ENCODE assay signal across 34 cellular contexts in genomic region chr2:229620759-229621158, GRCh38.
"Had no signal": no experiment of that assay in that cellular context is flagged by ENCODE, and none has a peak within 500 bp of the region (broad histone marks: within the 10 kb centered on the region; RNA-seq: fewer than 3 reads in every experiment).

No MANE protein-coding gene starts in this region.

- H3K27ac Mint-ChIP-seq: activated CD4-positive, alpha-beta T cell treated with anti-CD3 and anti-CD28 coated beads for 36 hours; activated CD4-positive, alpha-beta T cell treated with anti-CD3 and anti-CD28 coated beads, Interleukin-2, amount 10 ng/mL, durations not matched to agents 7 days and 5 days; activated naive CD4-positive, alpha-beta T cell treated with anti-CD3 and anti-CD28 coated beads for 36 hours; activated naive CD8-positive, alpha-beta T cell; activated naive CD8-positive, alpha-beta T cell treated with anti-CD3 and anti-CD28 coated beads, Interleukin-2, amount 50 U/mL, for 24 hours; activated T-helper 1 cell treated with anti-CD3 and anti-CD28 coated beads, Interleukin-12 subunit alpha, Interleukin-12 subunit beta, Interleukin-2, Interleukin-4 antibody, amounts not matched to agents 30 ng/mL and 10 ng/mL and 1 ng/mL, durations not matched to agents 14 hours and 24 hours and 36 hours; T-helper 1 cell treated with Interleukin-12 subunit alpha and Interleukin-12 subunit beta and Interleukin-4 antibody, amounts not matched to agents 30 μg/mL and 1 μg/mL, for 36 hours; T-helper 2 cell treated with Interferon-gamma antibody and Interleukin-4, amounts not matched to agents 5 μg/mL and 100 μg/mL, for 36 hours; WTC11 had no signal

- H3K4me3 Mint-ChIP-seq: activated CD4-positive, alpha-beta T cell treated with anti-CD3 and anti-CD28 coated beads for 36 hours; activated CD4-positive, alpha-beta T cell treated with anti-CD3 and anti-CD28 coated beads, Interleukin-2, amount 10 ng/mL, durations not matched to agents 7 days and 5 days; activated naive CD4-positive, alpha-beta T cell treated with anti-CD3 and anti-CD28 coated beads for 36 hours; activated naive CD8-positive, alpha-beta T cell; activated naive CD8-positive, alpha-beta T cell treated with anti-CD3 and anti-CD28 coated beads, Interleukin-2, amount 50 U/mL, for 24 hours; activated T-cell treated with anti-CD3 and anti-CD28 coated beads, Interleukin-2, amount 50 U/mL, for 4 hours; activated T-helper 1 cell treated with anti-CD3 and anti-CD28 coated beads, Interleukin-12 subunit alpha, Interleukin-12 subunit beta, Interleukin-2, Interleukin-4 antibody, amounts not matched to agents 30 ng/mL and 10 ng/mL and 1 ng/mL, durations not matched to agents 14 hours and 24 hours and 36 hours; T-helper 1 cell treated with Interleukin-12 subunit alpha and Interleukin-12 subunit beta and Interleukin-4 antibody, amounts not matched to agents 30 μg/mL and 1 μg/mL, for 36 hours; T-helper 2 cell treated with Interferon-gamma antibody and Interleukin-4, amounts not matched to agents 5 μg/mL and 100 μg/mL, for 36 hours; WTC11 had no signal

- H3K4me1 Mint-ChIP-seq: activated CD4-positive, alpha-beta T cell treated with anti-CD3 and anti-CD28 coated beads for 36 hours; activated CD4-positive, alpha-beta T cell treated with anti-CD3 and anti-CD28 coated beads, Interleukin-2, amount 10 ng/mL, durations not matched to agents 7 days and 5 days; activated naive CD8-positive, alpha-beta T cell treated with anti-CD3 and anti-CD28 coated beads, Interleukin-2, amount 50 U/mL, for 24 hours had no signal

- ATAC-seq: activated CD4-positive, alpha-beta T cell treated with anti-CD3 and anti-CD28 coated beads for 36 hours; activated CD4-positive, CD25-positive, alpha-beta regulatory T cell treated with anti-CD3 and anti-CD28 coated beads, Interleukin-2, amount 50 U/mL, for 24 hours; activated naive CD8-positive, alpha-beta T cell treated with anti-CD3 and anti-CD28 coated beads, Interleukin-2, amount 50 U/mL, for 24 hours; activated T-cell treated with anti-CD3 and anti-CD28 coated beads, Interleukin-2, amount 50 U/mL, for 4 hours; PC-3; WTC11 had no signal

- H3K36me3 Mint-ChIP-seq: WTC11 had no signal

- H3K9me3 Mint-ChIP-seq: activated CD4-positive, alpha-beta T cell treated with anti-CD3 and anti-CD28 coated beads, Interleukin-2, amount 10 ng/mL, durations not matched to agents 7 days and 5 days; activated naive CD4-positive, alpha-beta T cell treated with anti-CD3 and anti-CD28 coated beads for 36 hours; activated naive CD8-positive, alpha-beta T cell treated with anti-CD3 and anti-CD28 coated beads, Interleukin-2, amount 50 U/mL, for 24 hours; activated T-cell treated with anti-CD3 and anti-CD28 coated beads, Interleukin-2, amount 50 U/mL, for 4 hours; activated T-helper 1 cell treated with anti-CD3 and anti-CD28 coated beads, Interleukin-12 subunit alpha, Interleukin-12 subunit beta, Interleukin-2, Interleukin-4 antibody, amounts not matched to agents 30 ng/mL and 10 ng/mL and 1 ng/mL, durations not matched to agents 14 hours and 24 hours and 36 hours; T-helper 1 cell treated with Interleukin-12 subunit alpha and Interleukin-12 subunit beta and Interleukin-4 antibody, amounts not matched to agents 30 μg/mL and 1 μg/mL, for 36 hours; T-helper 2 cell treated with Interferon-gamma antibody and Interleukin-4, amounts not matched to agents 5 μg/mL and 100 μg/mL, for 36 hours had no signal

- DNase-seq: activated CD4-positive, alpha-beta T cell treated with anti-CD3 and anti-CD28 coated beads for 36 hours; activated CD4-positive, alpha-beta T cell treated with anti-CD3 and anti-CD28 coated beads, Interleukin-2, amount 10 ng/mL, durations not matched to agents 7 days and 5 days; activated CD4-positive, alpha-beta T cell treated with anti-CD3 and anti-CD28 coated beads, Interleukin-2, amount 50 U/mL, for 48 hours; activated CD8-positive, alpha-beta memory T cell treated with anti-CD3 and anti-CD28 coated beads, Interleukin-2, amount 50 U/mL, for 4 hours; activated gamma-delta T cell treated with Interleukin-2 at 50 U/mL for 16 hours; activated naive CD4-positive, alpha-beta T cell treated with anti-CD3 and anti-CD28 coated beads for 36 hours; activated naive CD8-positive, alpha-beta T cell treated with anti-CD3 and anti-CD28 coated beads, Interleukin-2, amount 50 U/mL, for 24 hours; activated T-cell treated with anti-CD3 and anti-CD28 coated beads for 4 hours; activated T-cell treated with anti-CD3 and anti-CD28 coated beads, Interleukin-2, amount 50 U/mL, for 4 hours; amniotic stem cell; aorta; caudate nucleus; cerebellar nuclear complex; NCI-H1105; NCI-H1417 treated with DMSO at 0.1 percent for 48 hours; NCI-H1694 treated with DMSO at 0.1 percent for 48 hours; NCI-H2029; NCI-H2107; NCI-H226; NCI-H446 treated with DMSO at 0.1 percent for 48 hours; NCI-H524; NCI-H69; NCI-H82; PC-3; Peyer's patch; SHP77; SJCRH30 had no signal

- FAIRE-seq: colon had no signal
